8 cellular contexts compared by ENCODE assay signal in genomic region chr16:2537451-2538379, GRCh38. TPM values are rescaled to one million over a fixed set of nuclear protein-coding genes. Genes with fewer than 3 reads are reported as not detected.
DNase-seq lines count a peak whose midpoint lies in the region; ATAC-seq and TF ChIP-seq lines count a peak whose summit lies in the region.

PDPK1 (plus strand) TSS chr16:2538021; CDS start chr16:2538113, 92 bp downstream.

- H2AFZ ChIP-seq in ACC112 (ENCODE audit: low read length, unreplicated experiment) (peak within 1 kb of the TSS; percentile 51), smooth muscle cell (ENCODE audit: low read depth) (no peak within 1 kb of the TSS)

- no peaks in the 10 kb centered on the region for H3K27me3 ChIP-seq in ACC112 (ENCODE audit: insufficient read depth, low read length)
- H3K27me3 ChIP-seq in WERI-Rb-1 (ENCODE audit: insufficient read depth, low read depth, severe bottlenecking), result no peaks in the 10 kb centered on the region
- H3K27me3 ChIP-seq in breast epithelium, result no peaks in the 10 kb centered on the region
- H3K27me3 ChIP-seq in smooth muscle cell (ENCODE audit: low read depth), result no peaks in the 10 kb centered on the region

- intact Hi-C loops in breast epithelium (cut with DNase I; ENCODE audit: low total_unique reads), result no loop called here

- TF ChIP-seq CTCF in WERI-Rb-1 (IDR thresholded peaks at IDR 0.05; ENCODE audit: low read depth, low read length) (no peak), breast epithelium (IDR thresholded peaks at IDR 0.05) (peak in 1 of 3 donors; percentile 16), smooth muscle cell (IDR thresholded peaks at IDR 0.05; ENCODE audit: borderline replicate concordance, insufficient read depth, poor library complexity, severe bottlenecking) (no peak)

- H3K36me3 ChIP-seq in ACC112 (ENCODE audit: insufficient read depth, low read length), result no peaks in the 10 kb centered on the region
- H3K36me3 ChIP-seq in WERI-Rb-1, result no peaks in the 10 kb centered on the region; the same call in 1 of the 2 replicates
- H3K36me3 ChIP-seq in breast epithelium, result no peaks in the 10 kb centered on the region
- no peaks in the 10 kb centered on the region for H3K36me3 ChIP-seq in smooth muscle cell (ENCODE audit: low read depth)

- peaks cover 8% of the 10 kb centered on the region for H3F3A ChIP-seq in smooth muscle cell (ENCODE audit: low read depth)

- peak; percentile 96 for DNase-seq in NCI-H2196 (lab: John Stamatoyannopoulos, UW; ENCODE audit: unreplicated experiment)
- peak; percentile 92 for DNase-seq in WERI-Rb-1
- peak; percentile 90 to 95 for DNase-seq in breast epithelium (ENCODE audit: low spot score in 2 of 2)
- peak; percentile 94 for DNase-seq in iPS-NIHi7 (ENCODE audit: extremely low spot score)
- DNase-seq in smooth muscle cell (lab: John Stamatoyannopoulos, UW; ENCODE audit: unreplicated experiment), result peak; percentile 81

- WGBS in smooth muscle cell (ENCODE audit: low lambda C conversion rate), result 3% methylated on average over 48 of the region's 126 CpGs

- H3K4me1 ChIP-seq in ACC112 (ENCODE audit: control insufficient read depth, insufficient read depth, low read length, unreplicated experiment) (peaks cover 17% of the 10 kb centered on the region), breast epithelium (no peaks in the 10 kb centered on the region), smooth muscle cell (ENCODE audit: low read depth) (no peaks in the 10 kb centered on the region)

- no peak for TF ChIP-seq POLR2A in breast epithelium (IDR thresholded peaks at IDR 0.05)

- H3K4me3 ChIP-seq in ACC112 (ENCODE audit: low read depth, low read length) (peak within 1 kb of the TSS; percentile 86), WERI-Rb-1 (ENCODE audit: low read depth, low read length) (peak within 1 kb of the TSS; percentile 70), breast epithelium (peak within 1 kb of the TSS; percentile 55 to 95 (median 65)), smooth muscle cell (peak within 1 kb of the TSS; percentile 77)

- ATAC-seq in GM18873 (IDR thresholded peaks at IDR 0.05; ENCODE audit: low FRiP score, unreplicated experiment) (peak; percentile 70), HG03135 (IDR thresholded peaks at IDR 0.05; ENCODE audit: unreplicated experiment) (peak; percentile 82)

- H3K9me3 ChIP-seq in WERI-Rb-1 (ENCODE audit: severe bottlenecking), result no peaks in the 10 kb centered on the region
- no peaks in the 10 kb centered on the region for H3K9me3 ChIP-seq in breast epithelium
- no peaks in the 10 kb centered on the region for H3K9me3 ChIP-seq in smooth muscle cell (replicated peaks; ENCODE audit: low read depth)

- peak within 1 kb of the TSS; percentile 89 for H3K4me2 ChIP-seq in smooth muscle cell

- H3K79me2 ChIP-seq in ACC112 (ENCODE audit: control insufficient read depth, insufficient read depth, low read length, unreplicated experiment), result peaks cover 29% of the 10 kb centered on the region
- H3K79me2 ChIP-seq in smooth muscle cell (ENCODE audit: low read depth), result peaks cover 39% of the 10 kb centered on the region

- H3K27ac ChIP-seq in ACC112 (ENCODE audit: low read depth, low read length) (peak within 1 kb of the TSS; percentile 62; the same call in 1 of the 2 replicates), WERI-Rb-1 (peak within 1 kb of the TSS; percentile 29), breast epithelium (peak within 1 kb of the TSS; percentile 84 to 95), smooth muscle cell (ENCODE audit: low read depth) (peak within 1 kb of the TSS; percentile 75)

- peak within 1 kb of the TSS; percentile 65 for H3K9ac ChIP-seq in smooth muscle cell (ENCODE audit: low read depth)

- peaks cover 40% of the 10 kb centered on the region for H4K20me1 ChIP-seq in smooth muscle cell (ENCODE audit: low read depth)

RNA-seq across cellular contexts. Expression of gene PDPK1, which starts in this region (rescaled TPM):
- total RNA-seq in breast epithelium (10 to 100 TPM; 28.8 to 32.8 (median 29.4) TPM), smooth muscle cell (22.3 and 23.8 TPM in 2 replicates)
- 16.4 and 25.4 TPM in 2 replicates for polyA plus RNA-seq in smooth muscle cell

Comparison
In these comparisons a context has a peak if more than half of its experiments do, and no peak if none do; other contexts are left out.
1. Peak in every context shown above with its lines: DNase-seq, ATAC-seq, H3K4me3 ChIP-seq and H3K27ac ChIP-seq.
2. H3K27ac ChIP-seq: peak in every context shown above with its lines; median percentile 90 in breast epithelium; 75 in smooth muscle cell; 62 in ACC112; 29 in WERI-Rb-1.